1 cellular context compared by ENCODE assay signal in genomic region chr6:158232445-158233213, GRCh38.
TF ChIP-seq lines count a peak whose summit lies in the region.

No MANE protein-coding gene starts in this region.

TF ChIP-seq in K562, 482 proteins besides CTCF, POLR2A, EP300 and RAD21 (continued from another document and continues in another):
- TF ChIP-seq TFAP4 (CRISPR knock-in tag; IDR thresholded peaks at IDR 0.05; ENCODE audit: borderline replicate concordance) (no peak; the same call in 1 of the 2 replicates), KLF16 (IDR thresholded peaks at IDR 0.05) (no peak), YY1 (IDR thresholded peaks at IDR 0.05; ENCODE audit: borderline replicate concordance in 1 of 3, control insufficient read depth in 1 of 3, extremely low read depth in 1 of 3, insufficient read depth in 3 of 3, insufficient read length in 1 of 3, insufficient replicate concordance in 2 of 3, low read depth in 1 of 3, low read length in 2 of 3) (peak in 1 of 3 experiments; percentile 25), HES1 (IDR thresholded peaks at IDR 0.05; ENCODE audit: low read depth) (no peak), TGIF2 (CRISPR knock-in tag; IDR thresholded peaks at IDR 0.05) (no peak), BRCA1 (IDR thresholded peaks at IDR 0.05) (no peak), BRCA1 (CRISPR knock-in tag; IDR thresholded peaks at IDR 0.05) (no peak), KLF10 (CRISPR knock-in tag; IDR thresholded peaks at IDR 0.05) (no peak), TSHZ1 (CRISPR knock-in tag; IDR thresholded peaks at IDR 0.05) (no peak), HLTF (IDR thresholded peaks at IDR 0.05) (no peak), FOXJ2 (tag; IDR thresholded peaks at IDR 0.05) (no peak), SAFB (IDR thresholded peaks at IDR 0.05; ENCODE audit: borderline replicate concordance, low read depth, low read length) (peak; percentile 3; the same call in 1 of the 2 replicates), ZNF444 (CRISPR knock-in tag; IDR thresholded peaks at IDR 0.05) (no peak), TRIM25 (IDR thresholded peaks at IDR 0.05; ENCODE audit: borderline replicate concordance) (no peak), ZNF347 (CRISPR knock-in tag; IDR thresholded peaks at IDR 0.05; ENCODE audit: low read depth) (no peak), NEUROD1 (IDR thresholded peaks at IDR 0.05; ENCODE audit: borderline replicate concordance, low read depth, low read length, partially characterized antibody) (peak; percentile 38), NR0B1 (IDR thresholded peaks at IDR 0.05; ENCODE audit: partially characterized antibody) (no peak), FUS (optimal IDR thresholded peaks at IDR 0.05; ENCODE audit: low read depth, low read length) (no peak), SREBF1 (IDR thresholded peaks at IDR 0.05; ENCODE audit: borderline replicate concordance, low read depth, low read length) (no peak), CBX1 (IDR thresholded peaks at IDR 0.05; ENCODE audit: low read depth) (no peak), NR2F6 (CRISPR knock-in tag; IDR thresholded peaks at IDR 0.05) (no peak), ETS1 (conservative IDR thresholded peaks at IDR 0.05; ENCODE audit: control insufficient read depth, low read depth, low read length) (no peak), ASH1L (IDR thresholded peaks at IDR 0.05; ENCODE audit: borderline replicate concordance, low read depth, partially characterized antibody) (no peak), SREBF2 (CRISPR knock-in tag; IDR thresholded peaks at IDR 0.05) (no peak), ZBTB43 (CRISPR knock-in tag; IDR thresholded peaks at IDR 0.05) (no peak), ZNF764 (CRISPR knock-in tag; IDR thresholded peaks at IDR 0.05; ENCODE audit: low read depth) (no peak), MYBL2 (IDR thresholded peaks at IDR 0.05; ENCODE audit: low read depth) (no peak), MYBL2 (CRISPR knock-in tag; IDR thresholded peaks at IDR 0.05; ENCODE audit: borderline replicate concordance) (no peak), HMG20A (CRISPR knock-in tag; conservative IDR thresholded peaks at IDR 0.05) (no peak), HOXB6 (CRISPR knock-in tag; IDR thresholded peaks at IDR 0.05; ENCODE audit: borderline replicate concordance) (no peak), NFIX (CRISPR knock-in tag; IDR thresholded peaks at IDR 0.05; ENCODE audit: low read depth) (no peak), ZBTB49 (CRISPR knock-in tag; IDR thresholded peaks at IDR 0.05; ENCODE audit: borderline replicate concordance) (no peak), FOXA3 (CRISPR knock-in tag; conservative IDR thresholded peaks at IDR 0.05 in 1 of 2, IDR thresholded peaks at IDR 0.05 in 1 of 2) (0 out of 4 replicates have a peak, but pooled peaks of 1 of the 2 experiments have one; percentile 27), EHMT2 (IDR thresholded peaks at IDR 0.05) (no peak), MED1 (CRISPR knock-in tag; IDR thresholded peaks at IDR 0.05; ENCODE audit: borderline replicate concordance) (no peak), HIVEP1 (CRISPR knock-in tag; IDR thresholded peaks at IDR 0.05) (no peak), SNRNP70 (optimal IDR thresholded peaks at IDR 0.05; ENCODE audit: low read depth, low read length) (no peak), ZBTB5 (IDR thresholded peaks at IDR 0.05) (no peak), U2AF2 (optimal IDR thresholded peaks at IDR 0.05; ENCODE audit: low read depth, low read length) (no peak), MNT (conservative IDR thresholded peaks at IDR 0.05) (peak in 1 of 2 experiments; percentile 54; a peak in 1 of 4 replicates), CXXC5 (CRISPR knock-in tag; IDR thresholded peaks at IDR 0.05) (peak; percentile 61), SIRT6 (IDR thresholded peaks at IDR 0.05; ENCODE audit: low read depth, low read length) (no peak), HDAC1 (IDR thresholded peaks at IDR 0.05) (peak in 1 of 2 experiments; percentile 57; a peak in 1 of 4 replicates), ZNF280A (IDR thresholded peaks at IDR 0.05; ENCODE audit: low read depth, partially characterized antibody) (no peak)
